ENCODE assay signal across 31 cellular contexts in genomic region chr21:34179204-34179935, GRCh38.
DNase-seq lines count a peak whose midpoint lies in the region; ATAC-seq, FAIRE-seq and TF ChIP-seq lines count a peak whose summit lies in the region.
"Had no signal": no experiment of that assay in that cellular context is flagged by ENCODE, and none has a peak within 500 bp of the region (broad histone marks: within the 10 kb centered on the region; RNA-seq: fewer than 3 reads in every experiment).

No MANE protein-coding gene starts in this region.

- TF ChIP-seq POLR2A in H54 (IDR thresholded peaks at IDR 0.05; ENCODE audit: low read depth, low read length): no peak

- H2AK5ac ChIP-seq in H9 (ENCODE audit: insufficient read length, low read length): no peak overlapping the region

- ATAC-seq in psoas muscle (no peak), HG02885 (IDR thresholded peaks at IDR 0.05; ENCODE audit: poor library complexity, unreplicated experiment) (no peak)
- ATAC-seq: activated T-helper 17 cell treated with anti-CD3 and anti-CD28 coated beads, Interleukin-2, amount 50 U/mL, for 72 hours; foreskin keratinocyte; HCT116; heart left ventricle; left cardiac atrium; sciatic nerve had no signal

- H2BK5ac ChIP-seq in H9 (ENCODE audit: insufficient read length, low read length): no peak overlapping the region

- intact Hi-C loops in ascending aorta (cut with DNase I): loop anchor here (2.0 kb wide), 1 partner anchor 47 kb away; no protein-coding TSS in a partner anchor
- intact Hi-C loops in psoas muscle (cut with DNase I): no loop called here

- no peak overlapping the region for H2BK15ac ChIP-seq in H9 (ENCODE audit: low read depth, low read length)

- no peaks in the 10 kb centered on the region; a peak in 2 of 5 replicates for H3K9me3 Mint-ChIP-seq in H9

- no peak overlapping the region for H2BK120ac ChIP-seq in H9 (ENCODE audit: low read depth, low read length, poor library complexity, severe bottlenecking)

- no peak overlapping the region for H3K56ac ChIP-seq in H9 (ENCODE audit: insufficient read length, low read depth, low read length)

- no peaks in the 10 kb centered on the region for H3K23me2 ChIP-seq in H9 (ENCODE audit: insufficient read length, low read depth, low read length, poor library complexity, severe bottlenecking)

- H3K4me2 ChIP-seq in H9 (ENCODE audit: insufficient read depth, insufficient read length, low read length): peak overlapping the region; percentile 19

- no peak overlapping the region for H4K5ac ChIP-seq in H9 (ENCODE audit: insufficient read length, low read depth, low read length)

- no peak overlapping the region for H4K91ac ChIP-seq in H9 (ENCODE audit: insufficient read length, low read depth, low read length)

- H3K27me3 Mint-ChIP-seq in H9 (ENCODE audit: low read depth): peaks cover 36% of the 10 kb centered on the region
- H3K27me3 Mint-ChIP-seq: activated naive CD4-positive, alpha-beta T cell treated with anti-CD3 and anti-CD28 coated beads, Interleukin-2, amount 50 U/mL, for 24 hours; activated T-helper 17 cell treated with anti-CD3 and anti-CD28 coated beads, Interleukin-2, amount 50 U/mL, for 72 hours; CD4-positive, alpha-beta memory T cell had no signal

- H3K9ac ChIP-seq in H9 (ENCODE audit: extremely low read depth, insufficient read length, low read length) (no peak overlapping the region), iPS-15b (ENCODE audit: low read depth, low read length) (no peak overlapping the region)

- no CpG with 5 or more reads among the region's 9 CpGs for WGBS in H9 (ENCODE audit: extremely low coverage, insufficient read length, low lambda C conversion rate)
- 75 to 77% (median 75%) methylated on average over 9 of the region's 9 CpGs for WGBS in psoas muscle, 3 donors

- peaks cover 3% of the 10 kb centered on the region; the same call in 1 of the 2 replicates for H3K27me3 ChIP-seq in H9 (ENCODE audit: insufficient read depth, low read length)
- no peaks in the 10 kb centered on the region for H3K27me3 ChIP-seq in ascending aorta
- H3K27me3 ChIP-seq in iPS-15b (ENCODE audit: control insufficient read depth, insufficient read depth, low read length): peaks cover 24% of the 10 kb centered on the region
- no peaks in the 10 kb centered on the region for H3K27me3 ChIP-seq in psoas muscle (ENCODE audit: insufficient read depth in 3 of 3, low read length in 2 of 3)
- H3K27me3 ChIP-seq: cardiac muscle cell, esophagus muscularis mucosa, heart left ventricle had no signal

- H3K4me3 Mint-ChIP-seq in H9: peak overlapping the region; percentile 38 to 62
- H3K4me3 Mint-ChIP-seq: activated naive CD4-positive, alpha-beta T cell treated with anti-CD3 and anti-CD28 coated beads, Interleukin-2, amount 50 U/mL, for 24 hours; activated T-helper 17 cell treated with anti-CD3 and anti-CD28 coated beads, Interleukin-2, amount 50 U/mL, for 72 hours; CD4-positive, alpha-beta memory T cell; immature natural killer cell had no signal

- H3K4me3 ChIP-seq in ascending aorta (peak overlapping the region; percentile 30 to 53), iPS-15b (ENCODE audit: low read depth, low read length) (peak overlapping the region; percentile 16), psoas muscle (peak overlapping the region; percentile 61)
- H3K4me3 ChIP-seq: cardiac muscle cell, esophagus muscularis mucosa had no signal

- H2BK20ac ChIP-seq in H9 (ENCODE audit: low read depth, low read length, poor library complexity, severe bottlenecking): no peak overlapping the region

- no peak overlapping the region for H2BK12ac ChIP-seq in H9 (ENCODE audit: insufficient read length, low read depth, low read length)

- no peak overlapping the region for H3T11ph ChIP-seq in H9 (ENCODE audit: low read length)

- no peaks in the 10 kb centered on the region for H4K20me1 ChIP-seq in H9 (ENCODE audit: control insufficient read depth, insufficient read depth, insufficient read length)

- H3K4me1 Mint-ChIP-seq in H9: peaks cover 34 to 39% of the 10 kb centered on the region in 2 experiments
- H3K4me1 Mint-ChIP-seq: activated naive CD4-positive, alpha-beta T cell treated with anti-CD3 and anti-CD28 coated beads, Interleukin-2, amount 50 U/mL, for 24 hours; CD4-positive, alpha-beta memory T cell; immature natural killer cell had no signal

- H4K8ac ChIP-seq in H9 (replicated peaks; ENCODE audit: insufficient read length, low read depth, low read length): no peak overlapping the region

- H3K9me3 ChIP-seq in H9 (ENCODE audit: control insufficient read depth, low read depth, low read length): no peaks in the 10 kb centered on the region
- no peaks in the 10 kb centered on the region for H3K9me3 ChIP-seq in ascending aorta
- H3K9me3 ChIP-seq in iPS-15b (ENCODE audit: control insufficient read depth, insufficient read depth, low read length): no peaks in the 10 kb centered on the region
- peaks cover 9% of the 10 kb centered on the region for H3K9me3 ChIP-seq in psoas muscle
- H3K9me3 ChIP-seq: esophagus muscularis mucosa had no signal

- H3K4me1 ChIP-seq in H9 (ENCODE audit: insufficient read depth, low read length): peaks cover 11% of the 10 kb centered on the region; the same call in 1 of the 2 replicates
- H3K4me1 ChIP-seq in ascending aorta: peaks cover 0 to 23% of the 10 kb centered on the region in 2 donors
- peaks cover 26% of the 10 kb centered on the region for H3K4me1 ChIP-seq in iPS-15b (ENCODE audit: control insufficient read depth, insufficient read depth, low read length)
- H3K4me1 ChIP-seq in psoas muscle: peaks cover 23% of the 10 kb centered on the region
- H3K4me1 ChIP-seq: esophagus muscularis mucosa, foreskin keratinocyte had no signal

- H2AFZ ChIP-seq in H9 (ENCODE audit: low read length): no peak overlapping the region

- H3K14ac ChIP-seq in H9 (ENCODE audit: insufficient read depth, low read length): no peak overlapping the region

- no peaks in the 10 kb centered on the region for H3K79me1 ChIP-seq in H9 (ENCODE audit: insufficient read depth, low read depth, low read length, poor library complexity, severe bottlenecking)

- no peak for TF ChIP-seq CTCF in H9 (conservative IDR thresholded peaks at IDR 0.05)
- TF ChIP-seq CTCF in ascending aorta (IDR thresholded peaks at IDR 0.05): no peak
- no peak for TF ChIP-seq CTCF in psoas muscle (IDR thresholded peaks at IDR 0.05)

- H3K4ac ChIP-seq in H9 (ENCODE audit: low read depth, low read length): no peak overlapping the region

- H3K18ac ChIP-seq in H9 (ENCODE audit: insufficient read length, low read depth, low read length): no peak overlapping the region

- no peak overlapping the region for H3K23ac ChIP-seq in H9 (ENCODE audit: insufficient read length, low read depth, low read length)

- H3K36me3 ChIP-seq in ascending aorta: no peaks in the 10 kb centered on the region
- H3K36me3 ChIP-seq in iPS-15b (ENCODE audit: control insufficient read depth, insufficient read depth, low read length): no peaks in the 10 kb centered on the region
- H3K36me3 ChIP-seq in psoas muscle (ENCODE audit: insufficient read depth in 1 of 2, low read depth in 1 of 2): no peaks in the 10 kb centered on the region
- H3K36me3 ChIP-seq: cardiac muscle cell, esophagus muscularis mucosa had no signal

- no peaks in the 10 kb centered on the region for H3K79me2 ChIP-seq in H9 (ENCODE audit: insufficient read depth, low read length)

- no peak overlapping the region for H3K27ac ChIP-seq in H9 (ENCODE audit: insufficient read length, low read depth, low read length)
- H3K27ac ChIP-seq in ascending aorta: peak overlapping the region; percentile 75 to 84
- H3K27ac ChIP-seq in psoas muscle: peak overlapping the region; percentile 24
- H3K27ac ChIP-seq: cardiac muscle cell, foreskin keratinocyte, VCaP had no signal

- DNase-seq in H9 (no peak), ascending aorta (ENCODE audit: low spot score in 2 of 2) (peak in 1 of 2 donors; percentile 9), psoas muscle (no peak), H54 (ENCODE audit: insufficient read length, low spot score) (no peak), HK-2 (ENCODE audit: unreplicated experiment) (no peak), dermis blood vessel endothelial cell (no peak)
- DNase-seq: activated CD4-positive, alpha-beta T cell treated with anti-CD3 and anti-CD28 coated beads for 48 hours; amygdala; CD4-positive, alpha-beta memory T cell; DND-41; foreskin keratinocyte; heart left ventricle; immature natural killer cell; left cardiac atrium; NCI-H1048; NCI-H2107; NCI-H345; NCI-H774; stimulated activated CD4-positive, alpha-beta T cell treated with anti-CD3 and anti-CD28 coated beads, Interleukin-4, amount 100 ng/mL, for 1 hour; T1000; trophoblast cell had no signal

- H3K36me3 Mint-ChIP-seq in H9 (ENCODE audit: insufficient read depth in 1 of 3, low read depth in 3 of 3): no peaks in the 10 kb centered on the region; a peak in 3 of 7 replicates

- FAIRE-seq in H54 (lab: Jason Lieb, UNC): no peak
- FAIRE-seq: D721Med had no signal

- H3K27ac Mint-ChIP-seq in H9: peak overlapping the region in 1 of 3 experiments; percentile 50; a peak in 2 of 7 replicates
- H3K27ac Mint-ChIP-seq: activated naive CD4-positive, alpha-beta T cell treated with anti-CD3 and anti-CD28 coated beads, Interleukin-2, amount 50 U/mL, for 24 hours; activated T-helper 17 cell treated with anti-CD3 and anti-CD28 coated beads, Interleukin-2, amount 50 U/mL, for 72 hours; immature natural killer cell had no signal
